ENCODE assay signal across 29 cellular contexts in the genomic region with DNA sequence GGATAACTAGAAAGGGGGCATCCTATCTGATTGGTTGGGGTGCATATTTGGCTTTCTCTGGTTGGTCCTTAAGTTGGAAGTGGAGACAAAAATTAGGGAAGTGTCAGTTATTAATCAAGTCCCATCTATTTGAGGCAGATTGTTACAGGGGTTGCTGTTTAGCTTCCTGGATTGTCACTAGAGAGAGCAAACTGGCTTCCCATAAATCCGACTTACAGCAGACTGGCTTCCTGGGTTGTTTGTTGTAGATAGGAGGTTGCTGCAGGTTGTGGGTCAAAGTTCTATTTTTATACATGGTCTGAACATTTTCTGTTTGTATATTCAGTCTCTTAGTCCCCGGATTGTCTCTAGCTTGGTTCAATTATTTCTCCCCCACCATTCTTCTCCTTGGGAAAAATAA.
"Had no signal": no experiment of that assay in that cellular context is flagged by ENCODE, and none has a peak within 500 bp of the region (broad histone marks: within the 10 kb centered on the region; RNA-seq: fewer than 3 reads in every experiment).

No MANE protein-coding gene starts in this region.

- H3K9ac ChIP-seq: KMS-11, SK-N-SH had no signal

- H3K4me2 ChIP-seq: KMS-11, SK-N-SH had no signal

- FAIRE-seq: TTC549 had no signal

- H3K27ac ChIP-seq: brain microvascular endothelial cell, KMS-11, Peyer's patch, SJSA1 had no signal

- DNase-seq: activated CD4-positive, alpha-beta T cell treated with anti-CD3 and anti-CD28 coated beads, Interleukin-2, amount 10 ng/mL, durations not matched to agents 24 days and 14 days; activated CD4-positive, alpha-beta T cell treated with anti-CD3 and anti-CD28 coated beads, Interleukin-2, amount 50 U/mL, for 4 hours; activated CD8-positive, alpha-beta T cell treated with anti-CD3 and anti-CD28 coated beads for 36 hours; activated effector memory CD4-positive, alpha-beta T cell treated with anti-CD3 and anti-CD28 coated beads, Interleukin-2, amount 50 U/mL, for 16 hours; activated naive CD4-positive, alpha-beta T cell; activated T-cell treated with anti-CD3 and anti-CD28 coated beads, Interleukin-2, amount 50 U/mL, for 1 hour; activated T-cell treated with anti-CD3 and anti-CD28 coated beads, Interleukin-2, amount 50 U/mL, for 72 hours; anterior cingulate cortex; brain microvascular endothelial cell; MM.1S; MV-4-11; NCI-H1092; NCI-H1436 treated with DMSO at 0.1 percent for 48 hours; NCI-H1694 treated with DMSO at 0.1 percent for 48 hours; NCI-H2029; NCI-H510A; NCI-H526; NCI-H748 treated with DMSO at 0.1 percent for 48 hours; NK-92 treated with Interleukin-12 subunit alpha and Interleukin-12 subunit beta, amount 100 ng/mL, for 24 hours; PC-3; Peyer's patch; RPMI8226; SHP77 treated with DMSO at 0.1 percent for 48 hours; SK-N-SH had no signal

- ATAC-seq: activated CD8-positive, alpha-beta T cell treated with anti-CD3 and anti-CD28 coated beads for 36 hours; activated naive CD4-positive, alpha-beta T cell treated with anti-CD3 and anti-CD28 coated beads, Interleukin-2, amount 50 U/mL, for 72 hours; activated T-cell treated with anti-CD3 and anti-CD28 coated beads, Interleukin-2, amount 50 U/mL, for 72 hours; activated T-helper 17 cell treated with anti-CD3 and anti-CD28 coated beads, Interleukin-2, amount 50 U/mL, for 72 hours; PC-3 had no signal

- H3K4me1 ChIP-seq: Peyer's patch, SJSA1 had no signal

- H3K9me3 ChIP-seq: Peyer's patch, SJSA1, SK-N-SH had no signal

- H3K4me3 ChIP-seq: Peyer's patch, SJSA1 had no signal

- H3K36me3 ChIP-seq: brain microvascular endothelial cell, Peyer's patch, SJSA1 had no signal

- H3K27me3 ChIP-seq: Peyer's patch had no signal
